In the genomic region with DNA sequence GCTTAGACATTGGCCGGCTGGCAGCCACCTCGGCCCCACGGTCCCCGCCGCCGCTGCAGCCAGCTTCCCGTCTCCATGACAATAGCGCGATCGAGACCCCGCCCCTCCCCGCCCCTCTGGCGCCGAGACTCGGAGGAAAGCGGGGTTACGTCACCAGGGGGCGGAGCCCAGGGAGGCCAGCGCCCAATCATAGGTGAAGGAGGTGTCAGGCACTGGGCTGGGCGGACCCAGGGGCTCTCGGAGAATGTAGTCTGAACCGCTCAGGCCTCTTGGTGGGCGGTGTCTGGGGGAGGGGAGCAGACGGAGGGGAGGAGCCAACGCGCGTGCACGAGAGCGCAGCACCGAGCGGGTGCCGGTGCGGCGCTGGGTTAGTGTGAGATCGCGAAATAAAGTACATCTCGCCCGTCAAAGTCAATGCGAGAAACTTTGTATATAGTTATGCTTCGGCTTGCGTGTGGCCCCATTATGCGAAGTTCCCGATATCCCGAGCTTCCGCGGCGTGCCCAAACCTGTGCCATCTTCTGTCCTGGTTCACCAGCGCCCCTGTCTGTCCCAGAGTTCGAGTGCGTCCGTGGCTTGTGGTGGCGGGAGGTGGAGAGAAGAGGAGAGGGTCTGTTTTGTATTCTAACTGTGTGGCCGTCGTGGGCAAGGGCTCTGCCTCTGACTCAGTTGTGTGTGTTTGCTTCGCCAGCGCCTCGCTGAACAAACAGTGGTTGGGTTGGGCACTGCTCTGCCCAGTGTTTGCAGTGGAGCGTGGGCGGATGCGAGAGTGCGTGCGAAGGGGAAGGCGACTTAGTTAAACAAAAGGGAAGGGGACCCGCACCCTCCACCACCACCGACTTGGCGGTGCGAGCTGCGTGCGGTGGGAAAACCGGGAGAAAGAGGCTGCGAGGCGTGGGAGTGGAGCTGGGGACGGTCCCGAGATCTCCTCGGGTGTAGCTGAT, we compare ENCODE assay signal across 1 cellular context.
TF ChIP-seq lines count a peak whose summit lies in the region.

No MANE protein-coding gene starts in this region.

TF ChIP-seq in GM12878, 131 proteins besides CTCF, POLR2A, EP300 and RAD21 (continued from another document):
- TF ChIP-seq, protein P1, sequence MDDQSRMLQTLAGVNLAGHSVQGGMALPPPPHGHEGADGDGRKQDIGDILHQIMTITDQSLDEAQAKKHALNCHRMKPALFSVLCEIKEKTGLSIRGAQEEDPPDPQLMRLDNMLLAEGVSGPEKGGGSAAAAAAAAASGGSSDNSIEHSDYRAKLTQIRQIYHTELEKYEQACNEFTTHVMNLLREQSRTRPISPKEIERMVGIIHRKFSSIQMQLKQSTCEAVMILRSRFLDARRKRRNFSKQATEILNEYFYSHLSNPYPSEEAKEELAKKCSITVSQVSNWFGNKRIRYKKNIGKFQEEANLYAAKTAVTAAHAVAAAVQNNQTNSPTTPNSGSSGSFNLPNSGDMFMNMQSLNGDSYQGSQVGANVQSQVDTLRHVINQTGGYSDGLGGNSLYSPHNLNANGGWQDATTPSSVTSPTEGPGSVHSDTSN (IDR thresholded peaks at IDR 0.05; ENCODE audit: insufficient replicate concordance, low read depth, low read length): no peak
- no peak for TF ChIP-seq BCL11A (IDR thresholded peaks at IDR 0.05; ENCODE audit: low read depth, low read length)
- peak; percentile 33; the same call in 1 of the 2 replicates for TF ChIP-seq ATF7 (IDR thresholded peaks at IDR 0.05; ENCODE audit: low read depth)
- no peak for TF ChIP-seq RAD51 (IDR thresholded peaks at IDR 0.05)
- TF ChIP-seq, protein P2, sequence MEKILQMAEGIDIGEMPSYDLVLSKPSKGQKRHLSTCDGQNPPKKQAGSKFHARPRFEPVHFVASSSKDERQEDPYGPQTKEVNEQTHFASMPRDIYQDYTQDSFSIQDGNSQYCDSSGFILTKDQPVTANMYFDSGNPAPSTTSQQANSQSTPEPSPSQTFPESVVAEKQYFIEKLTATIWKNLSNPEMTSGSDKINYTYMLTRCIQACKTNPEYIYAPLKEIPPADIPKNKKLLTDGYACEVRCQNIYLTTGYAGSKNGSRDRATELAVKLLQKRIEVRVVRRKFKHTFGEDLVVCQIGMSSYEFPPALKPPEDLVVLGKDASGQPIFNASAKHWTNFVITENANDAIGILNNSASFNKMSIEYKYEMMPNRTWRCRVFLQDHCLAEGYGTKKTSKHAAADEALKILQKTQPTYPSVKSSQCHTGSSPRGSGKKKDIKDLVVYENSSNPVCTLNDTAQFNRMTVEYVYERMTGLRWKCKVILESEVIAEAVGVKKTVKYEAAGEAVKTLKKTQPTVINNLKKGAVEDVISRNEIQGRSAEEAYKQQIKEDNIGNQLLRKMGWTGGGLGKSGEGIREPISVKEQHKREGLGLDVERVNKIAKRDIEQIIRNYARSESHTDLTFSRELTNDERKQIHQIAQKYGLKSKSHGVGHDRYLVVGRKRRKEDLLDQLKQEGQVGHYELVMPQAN (conservative IDR thresholded peaks at IDR 0.05): no peak
- no peak for TF ChIP-seq ZSCAN29 (IDR thresholded peaks at IDR 0.05)
- peak; percentile 54 for TF ChIP-seq SIX5 (IDR thresholded peaks at IDR 0.05; ENCODE audit: low read depth, low read length, severe bottlenecking)
- no peak for TF ChIP-seq MTA3 (IDR thresholded peaks at IDR 0.05; ENCODE audit: borderline replicate concordance, low read length)
- TF ChIP-seq, protein P3, sequence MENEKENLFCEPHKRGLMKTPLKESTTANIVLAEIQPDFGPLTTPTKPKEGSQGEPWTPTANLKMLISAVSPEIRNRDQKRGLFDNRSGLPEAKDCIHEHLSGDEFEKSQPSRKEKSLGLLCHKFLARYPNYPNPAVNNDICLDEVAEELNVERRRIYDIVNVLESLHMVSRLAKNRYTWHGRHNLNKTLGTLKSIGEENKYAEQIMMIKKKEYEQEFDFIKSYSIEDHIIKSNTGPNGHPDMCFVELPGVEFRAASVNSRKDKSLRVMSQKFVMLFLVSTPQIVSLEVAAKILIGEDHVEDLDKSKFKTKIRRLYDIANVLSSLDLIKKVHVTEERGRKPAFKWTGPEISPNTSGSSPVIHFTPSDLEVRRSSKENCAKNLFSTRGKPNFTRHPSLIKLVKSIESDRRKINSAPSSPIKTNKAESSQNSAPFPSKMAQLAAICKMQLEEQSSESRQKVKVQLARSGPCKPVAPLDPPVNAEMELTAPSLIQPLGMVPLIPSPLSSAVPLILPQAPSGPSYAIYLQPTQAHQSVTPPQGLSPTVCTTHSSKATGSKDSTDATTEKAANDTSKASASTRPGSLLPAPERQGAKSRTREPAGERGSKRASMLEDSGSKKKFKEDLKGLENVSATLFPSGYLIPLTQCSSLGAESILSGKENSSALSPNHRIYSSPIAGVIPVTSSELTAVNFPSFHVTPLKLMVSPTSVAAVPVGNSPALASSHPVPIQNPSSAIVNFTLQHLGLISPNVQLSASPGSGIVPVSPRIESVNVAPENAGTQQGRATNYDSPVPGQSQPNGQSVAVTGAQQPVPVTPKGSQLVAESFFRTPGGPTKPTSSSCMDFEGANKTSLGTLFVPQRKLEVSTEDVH (IDR thresholded peaks at IDR 0.05; ENCODE audit: low read depth, partially characterized antibody): no peak
- TF ChIP-seq CBX5 (IDR thresholded peaks at IDR 0.05; ENCODE audit: low read depth): no peak
- TF ChIP-seq JUNB (IDR thresholded peaks at IDR 0.05): no peak
